Comparison of ENCODE assay signal across 9 cellular contexts in the genomic region with DNA sequence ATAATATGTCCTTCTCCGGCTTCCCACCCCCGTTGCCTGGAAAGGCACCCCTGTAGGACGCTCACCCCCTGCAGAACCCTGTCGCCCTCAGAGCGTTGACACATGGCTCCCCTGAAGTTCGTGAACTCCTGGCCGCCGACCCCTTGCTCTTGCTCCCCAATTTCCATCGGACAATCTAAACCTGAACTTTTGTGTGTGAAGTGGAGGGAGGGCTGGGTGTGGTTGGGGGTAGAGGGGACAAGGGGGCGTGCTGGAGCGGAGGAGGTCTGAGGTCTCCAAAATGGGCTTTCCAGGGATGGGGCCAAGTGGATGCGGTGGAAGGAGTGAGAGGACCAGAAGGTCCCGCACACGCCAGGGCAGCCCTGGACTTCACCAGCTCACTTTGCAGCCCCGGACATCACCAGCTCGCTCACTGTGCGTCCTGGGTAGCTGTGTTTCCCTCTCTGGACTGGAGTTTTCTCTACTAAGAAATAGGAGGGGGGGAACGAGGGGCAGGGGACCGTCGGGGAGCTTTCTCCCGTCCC. TPM values are rescaled to one million over a fixed set of nuclear protein-coding genes. Genes with fewer than 3 reads are reported as not detected.
DNase-seq lines count a peak whose midpoint lies in the region; ATAC-seq and TF ChIP-seq lines count a peak whose summit lies in the region.
"Had no signal": no experiment of that assay in that cellular context is flagged by ENCODE, and none has a peak within 500 bp of the region (broad histone marks: within the 10 kb centered on the region; RNA-seq: fewer than 3 reads in every experiment).

No MANE protein-coding gene starts in this region.

- H3K27ac ChIP-seq in HEK293 (ENCODE audit: extremely low read depth, low read depth, low read length) (no peak overlapping the region), smooth muscle cell (ENCODE audit: low read depth) (peak overlapping the region; percentile 98)

- H3K4me3 ChIP-seq in HEK293 (ENCODE audit: low read depth, low read length) (peak overlapping the region; percentile 30), iPS-15b (ENCODE audit: low read depth, low read length) (peak overlapping the region; percentile 65), smooth muscle cell (peak overlapping the region; percentile 51)

- POLR2A ChIA-PET in HEK293 (lab: Yijun Ruan, JAX) = interaction anchor here (0.6 to 3.3 kb wide), 6 partner anchors 10 to 86 kb away, joined by 3 to 28 read pairs (median 5); no protein-coding TSS in a partner anchor

- H3K4me1 Mint-ChIP-seq in activated naive CD8-positive, alpha-beta T cell treated with anti-CD3 and anti-CD28 coated beads for 36 hours = peaks cover 8% of the 10 kb centered on the region
- peaks cover 15% of the 10 kb centered on the region for H3K4me1 Mint-ChIP-seq in Calu3 (ENCODE audit: low read depth, unreplicated experiment)

- H3K27ac Mint-ChIP-seq in activated naive CD8-positive, alpha-beta T cell treated with anti-CD3 and anti-CD28 coated beads for 36 hours = no peak overlapping the region
- H3K27ac Mint-ChIP-seq in Calu3 (ENCODE audit: unreplicated experiment) = no peak overlapping the region

- H3F3A ChIP-seq in smooth muscle cell (ENCODE audit: low read depth) = peaks cover 61% of the 10 kb centered on the region

- TF ChIP-seq CTCF in HEK293 (tag by site-specific recombination; IDR thresholded peaks at IDR 0.05) (no peak), smooth muscle cell (IDR thresholded peaks at IDR 0.05; ENCODE audit: borderline replicate concordance, insufficient read depth, poor library complexity, severe bottlenecking) (no peak), Calu3 (IDR thresholded peaks at IDR 0.05; ENCODE audit: unreplicated experiment) (no peak)

- no peaks in the 10 kb centered on the region for H3K9me3 Mint-ChIP-seq in activated naive CD8-positive, alpha-beta T cell treated with anti-CD3 and anti-CD28 coated beads for 36 hours
- H3K9me3 Mint-ChIP-seq in Calu3 (ENCODE audit: low read depth, unreplicated experiment) = no peaks in the 10 kb centered on the region

- intact Hi-C loops in Calu3 (cut with micrococcal nuclease; ENCODE audit: unreplicated experiment) = no loop called here

- peaks cover under 1% of the 10 kb centered on the region; the same call in 1 of the 2 replicates for H3K4me1 ChIP-seq in HEK293 (ENCODE audit: control insufficient read depth, insufficient read depth, low read length)
- peaks cover 12% of the 10 kb centered on the region for H3K4me1 ChIP-seq in iPS-15b (ENCODE audit: control insufficient read depth, insufficient read depth, low read length)
- H3K4me1 ChIP-seq in smooth muscle cell (ENCODE audit: low read depth) = peaks cover 47% of the 10 kb centered on the region

- H3K27me3 Mint-ChIP-seq in activated naive CD8-positive, alpha-beta T cell treated with anti-CD3 and anti-CD28 coated beads for 36 hours = peaks cover 12% of the 10 kb centered on the region
- peaks cover 31% of the 10 kb centered on the region for H3K27me3 Mint-ChIP-seq in Calu3 (ENCODE audit: unreplicated experiment)

- H3K27me3 ChIP-seq in iPS-15b (ENCODE audit: control insufficient read depth, insufficient read depth, low read length) (no peaks in the 10 kb centered on the region), smooth muscle cell (ENCODE audit: low read depth) (no peaks in the 10 kb centered on the region)

- peak overlapping the region; percentile 89 for H3K4me2 ChIP-seq in smooth muscle cell

- WGBS in smooth muscle cell (ENCODE audit: low lambda C conversion rate) = 33% methylated on average over 21 of the region's 21 CpGs

- H3K9me3 ChIP-seq in HEK293 (ENCODE audit: control insufficient read depth, insufficient read depth, low read depth, low read length) (no peaks in the 10 kb centered on the region), iPS-15b (ENCODE audit: control insufficient read depth, insufficient read depth, low read length) (no peaks in the 10 kb centered on the region), smooth muscle cell (replicated peaks; ENCODE audit: low read depth) (no peaks in the 10 kb centered on the region)

- H3K4me3 Mint-ChIP-seq in activated naive CD8-positive, alpha-beta T cell treated with anti-CD3 and anti-CD28 coated beads for 36 hours = peak overlapping the region; percentile 77
- H3K4me3 Mint-ChIP-seq in Calu3 (ENCODE audit: low read depth, unreplicated experiment) = no peak overlapping the region

- H2AFZ ChIP-seq in smooth muscle cell (ENCODE audit: low read depth) = no peak overlapping the region

- H3K9ac ChIP-seq in iPS-15b (ENCODE audit: low read depth, low read length) = peak overlapping the region; percentile 41
- H3K9ac ChIP-seq in smooth muscle cell (ENCODE audit: low read depth) = peak overlapping the region; percentile 93

- ATAC-seq in GM21526 (IDR thresholded peaks at IDR 0.05; ENCODE audit: low FRiP score, unreplicated experiment) (no peak), HG03342 (IDR thresholded peaks at IDR 0.05; ENCODE audit: unreplicated experiment) (no peak)

- CTCF ChIA-PET in HEK293 (lab: Yijun Ruan, JAX) (interaction anchor here (0.6 to 4.5 kb wide), 16 partner anchors 8 to 328 kb away, joined by 3 to 91 read pairs (median 6); a partner anchor contains a TSS), Calu3 (lab: Charles Lee) (interaction anchor here (0.9 kb wide), 1 partner anchor 59 kb away, joined by 3 read pairs; no protein-coding TSS in a partner anchor)

- no peak for DNase-seq in activated naive CD8-positive, alpha-beta T cell treated with anti-CD3 and anti-CD28 coated beads for 36 hours
- DNase-seq in smooth muscle cell (lab: John Stamatoyannopoulos, UW; ENCODE audit: unreplicated experiment) (no peak), Calu3 (no peak), OCI-M2 (lab: John Stamatoyannopoulos, UW; ENCODE audit: unreplicated experiment) (no peak)

- no TSS peak for BruUV-seq in Calu3 (replicated peaks; lab: Mats Ljungman, UMichigan)

- no peaks in the 10 kb centered on the region for H3K36me3 Mint-ChIP-seq in activated naive CD8-positive, alpha-beta T cell treated with anti-CD3 and anti-CD28 coated beads for 36 hours
- H3K36me3 Mint-ChIP-seq in Calu3 (ENCODE audit: insufficient read depth, unreplicated experiment) = peaks cover 5% of the 10 kb centered on the region

- H3K36me3 ChIP-seq in HEK293 (ENCODE audit: control insufficient read depth in 2 of 2, insufficient read depth in 1 of 2, low read length in 2 of 2) (no peaks in the 10 kb centered on the region), iPS-15b (ENCODE audit: control insufficient read depth, insufficient read depth, low read length) (no peaks in the 10 kb centered on the region), smooth muscle cell (ENCODE audit: low read depth) (no peaks in the 10 kb centered on the region)

- H4K20me1 ChIP-seq in smooth muscle cell (ENCODE audit: low read depth) = peaks cover 36% of the 10 kb centered on the region

- peaks cover 65% of the 10 kb centered on the region for H3K79me2 ChIP-seq in smooth muscle cell (ENCODE audit: low read depth)

TF ChIP-seq in HEK293, 187 proteins besides CTCF, POLR2A, EP300 and RAD21:
- TF ChIP-seq GLI4 (tag by site-specific recombination; IDR thresholded peaks at IDR 0.05) (no peak), ZNF335 (tag by site-specific recombination; conservative IDR thresholded peaks at IDR 0.05) (peak; percentile 16; the same call in 1 of the 2 replicates), ZNF341 (tag by site-specific recombination; IDR thresholded peaks at IDR 0.05; ENCODE audit: low read depth) (0 out of 2 replicates have a peak, but pooled peaks have one; percentile 1)
TF ChIP-seq in HEK293: peak in this region for 2.

RNA-seq across cellular contexts. Expression of a gene that starts 18.6 kb away (rescaled TPM):
- total RNA-seq in activated naive CD8-positive, alpha-beta T cell treated with anti-CD3 and anti-CD28 coated beads for 36 hours = under 1 TPM in 1 of 2 experiments, not detected in 1; 0.12 TPM
- total RNA-seq in smooth muscle cell (49.1 and 63.3 TPM in 2 replicates), Calu3 (2022) (0.61 TPM in 1 of 2 replicates, not detected in the other)
- 385 and 437 TPM in 2 replicates for polyA plus RNA-seq in smooth muscle cell
- total RNA-seq: activated CD8-positive, alpha-beta memory T cell treated with anti-CD3 and anti-CD28 coated beads for 36 hours had no signal

RNA-seq across cellular contexts. Expression of a gene that starts 51.2 kb away (rescaled TPM):
- total RNA-seq in activated naive CD8-positive, alpha-beta T cell treated with anti-CD3 and anti-CD28 coated beads for 36 hours = 100 to 1,000 TPM in 1 of 2 experiments, 10 to 100 TPM in 1; 100.0 to 101 TPM
- total RNA-seq in smooth muscle cell (32.2 and 42.1 TPM in 2 replicates), Calu3 (2022) (38.0 and 40.2 TPM in 2 replicates)
- 30.7 and 52.0 TPM in 2 replicates for polyA plus RNA-seq in smooth muscle cell

Comparison
In these comparisons a context has a peak if more than half of its experiments do, and no peak if none do; other contexts are left out.
1. RNA of a gene that starts 18.6 kb away (total RNA-seq): 49.1 to 63.3 TPM in smooth muscle cell; 0.61 TPM in Calu3 and 0.12 TPM in activated naive CD8-positive, alpha-beta T cell treated with anti-CD3 and anti-CD28 coated beads for 36 hours; every median in the first group is over 10 times any median in the second.
2. Peak in every context shown above with its lines, with median percentiles within 50 percentile points of each other: H3K4me3 ChIP-seq.